ENCODE assay signal across 12 cellular contexts in the genomic region with DNA sequence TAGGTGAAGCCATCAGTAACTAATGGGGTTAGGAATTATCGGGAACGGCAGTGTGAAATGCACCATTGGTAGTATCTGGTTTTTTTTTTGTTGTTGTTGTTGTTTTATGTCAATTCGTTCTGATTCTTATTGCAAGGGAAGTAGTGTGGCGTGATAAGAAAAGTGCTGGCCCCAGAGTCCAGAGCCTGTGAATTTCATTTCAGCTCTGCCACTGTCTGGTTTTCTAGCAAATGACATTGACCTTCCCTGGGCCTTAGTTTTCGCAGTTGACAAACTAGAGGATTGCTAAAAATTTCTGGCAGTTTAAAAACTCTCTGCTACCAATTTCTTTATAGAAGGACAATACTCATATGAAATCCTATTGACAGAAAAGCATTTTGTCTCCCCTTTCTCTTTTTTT.
"Had no signal": no experiment of that assay in that cellular context is flagged by ENCODE, and none has a peak within 500 bp of the region (broad histone marks: within the 10 kb centered on the region; RNA-seq: fewer than 3 reads in every experiment).

No MANE protein-coding gene starts in this region.

- H3K9me3 ChIP-seq: testis, uterus had no signal

- H3K79me2 ChIP-seq: parathyroid adenoma had no signal

- H3K27ac ChIP-seq: parathyroid adenoma, uterus had no signal

- H3K4me1 ChIP-seq: uterus had no signal

- H3K9ac ChIP-seq: parathyroid adenoma had no signal

- DNase-seq: activated CD4-positive, alpha-beta T cell treated with anti-CD3 and anti-CD28 coated beads, Interleukin-2, amount 50 U/mL, for 1 hour; activated CD4-positive, CD25-positive, alpha-beta regulatory T cell; activated naive CD4-positive, alpha-beta T cell treated with anti-CD3 and anti-CD28 coated beads, Interleukin-2, amount 50 U/mL, for 16 hours; cerebellar nuclear complex; dermis blood vessel endothelial cell; left cardiac atrium; stimulated activated CD4-positive, alpha-beta T cell treated with anti-CD3 and anti-CD28 coated beads, Interleukin-12 subunit alpha, Interleukin-12 subunit beta, amount 100 ng/mL, for 4 hours; stimulated activated naive CD4-positive, alpha-beta T cell treated with Interleukin-2 at 50 U/mL for 16 hours; T-helper 2 cell; testis; uterus had no signal

- H3K4me3 ChIP-seq: testis, uterus had no signal

- H2AFZ ChIP-seq: parathyroid adenoma had no signal

- H3K27me3 ChIP-seq: testis, uterus had no signal

- H3K36me3 ChIP-seq: uterus had no signal
